ENCODE assay signal across 1 cellular context in the genomic region with DNA sequence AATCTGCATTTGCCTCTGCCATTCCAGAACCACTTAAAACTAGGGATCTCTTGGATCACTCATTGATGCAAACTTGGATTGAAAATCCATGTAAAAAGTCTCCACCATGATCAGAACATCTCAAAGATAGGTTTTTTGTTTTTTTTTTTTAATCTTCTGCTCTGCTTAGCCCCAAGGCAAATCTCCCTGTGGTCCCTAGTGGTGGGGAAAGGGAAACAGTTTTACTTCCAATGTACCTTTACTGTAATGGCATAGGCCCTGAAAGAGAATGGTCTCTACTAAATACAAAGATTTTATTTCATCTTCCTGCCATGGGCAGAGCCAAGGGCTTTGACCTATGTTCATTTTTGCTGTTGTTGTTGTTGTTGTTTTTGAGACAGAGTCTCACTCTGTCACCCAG.
TF ChIP-seq lines count a peak whose summit lies in the region.

No MANE protein-coding gene starts in this region.

TF ChIP-seq in GM23338, 12 proteins besides CTCF, POLR2A, EP300 and RAD21 (continued from another document):
- TF ChIP-seq, protein P1, sequence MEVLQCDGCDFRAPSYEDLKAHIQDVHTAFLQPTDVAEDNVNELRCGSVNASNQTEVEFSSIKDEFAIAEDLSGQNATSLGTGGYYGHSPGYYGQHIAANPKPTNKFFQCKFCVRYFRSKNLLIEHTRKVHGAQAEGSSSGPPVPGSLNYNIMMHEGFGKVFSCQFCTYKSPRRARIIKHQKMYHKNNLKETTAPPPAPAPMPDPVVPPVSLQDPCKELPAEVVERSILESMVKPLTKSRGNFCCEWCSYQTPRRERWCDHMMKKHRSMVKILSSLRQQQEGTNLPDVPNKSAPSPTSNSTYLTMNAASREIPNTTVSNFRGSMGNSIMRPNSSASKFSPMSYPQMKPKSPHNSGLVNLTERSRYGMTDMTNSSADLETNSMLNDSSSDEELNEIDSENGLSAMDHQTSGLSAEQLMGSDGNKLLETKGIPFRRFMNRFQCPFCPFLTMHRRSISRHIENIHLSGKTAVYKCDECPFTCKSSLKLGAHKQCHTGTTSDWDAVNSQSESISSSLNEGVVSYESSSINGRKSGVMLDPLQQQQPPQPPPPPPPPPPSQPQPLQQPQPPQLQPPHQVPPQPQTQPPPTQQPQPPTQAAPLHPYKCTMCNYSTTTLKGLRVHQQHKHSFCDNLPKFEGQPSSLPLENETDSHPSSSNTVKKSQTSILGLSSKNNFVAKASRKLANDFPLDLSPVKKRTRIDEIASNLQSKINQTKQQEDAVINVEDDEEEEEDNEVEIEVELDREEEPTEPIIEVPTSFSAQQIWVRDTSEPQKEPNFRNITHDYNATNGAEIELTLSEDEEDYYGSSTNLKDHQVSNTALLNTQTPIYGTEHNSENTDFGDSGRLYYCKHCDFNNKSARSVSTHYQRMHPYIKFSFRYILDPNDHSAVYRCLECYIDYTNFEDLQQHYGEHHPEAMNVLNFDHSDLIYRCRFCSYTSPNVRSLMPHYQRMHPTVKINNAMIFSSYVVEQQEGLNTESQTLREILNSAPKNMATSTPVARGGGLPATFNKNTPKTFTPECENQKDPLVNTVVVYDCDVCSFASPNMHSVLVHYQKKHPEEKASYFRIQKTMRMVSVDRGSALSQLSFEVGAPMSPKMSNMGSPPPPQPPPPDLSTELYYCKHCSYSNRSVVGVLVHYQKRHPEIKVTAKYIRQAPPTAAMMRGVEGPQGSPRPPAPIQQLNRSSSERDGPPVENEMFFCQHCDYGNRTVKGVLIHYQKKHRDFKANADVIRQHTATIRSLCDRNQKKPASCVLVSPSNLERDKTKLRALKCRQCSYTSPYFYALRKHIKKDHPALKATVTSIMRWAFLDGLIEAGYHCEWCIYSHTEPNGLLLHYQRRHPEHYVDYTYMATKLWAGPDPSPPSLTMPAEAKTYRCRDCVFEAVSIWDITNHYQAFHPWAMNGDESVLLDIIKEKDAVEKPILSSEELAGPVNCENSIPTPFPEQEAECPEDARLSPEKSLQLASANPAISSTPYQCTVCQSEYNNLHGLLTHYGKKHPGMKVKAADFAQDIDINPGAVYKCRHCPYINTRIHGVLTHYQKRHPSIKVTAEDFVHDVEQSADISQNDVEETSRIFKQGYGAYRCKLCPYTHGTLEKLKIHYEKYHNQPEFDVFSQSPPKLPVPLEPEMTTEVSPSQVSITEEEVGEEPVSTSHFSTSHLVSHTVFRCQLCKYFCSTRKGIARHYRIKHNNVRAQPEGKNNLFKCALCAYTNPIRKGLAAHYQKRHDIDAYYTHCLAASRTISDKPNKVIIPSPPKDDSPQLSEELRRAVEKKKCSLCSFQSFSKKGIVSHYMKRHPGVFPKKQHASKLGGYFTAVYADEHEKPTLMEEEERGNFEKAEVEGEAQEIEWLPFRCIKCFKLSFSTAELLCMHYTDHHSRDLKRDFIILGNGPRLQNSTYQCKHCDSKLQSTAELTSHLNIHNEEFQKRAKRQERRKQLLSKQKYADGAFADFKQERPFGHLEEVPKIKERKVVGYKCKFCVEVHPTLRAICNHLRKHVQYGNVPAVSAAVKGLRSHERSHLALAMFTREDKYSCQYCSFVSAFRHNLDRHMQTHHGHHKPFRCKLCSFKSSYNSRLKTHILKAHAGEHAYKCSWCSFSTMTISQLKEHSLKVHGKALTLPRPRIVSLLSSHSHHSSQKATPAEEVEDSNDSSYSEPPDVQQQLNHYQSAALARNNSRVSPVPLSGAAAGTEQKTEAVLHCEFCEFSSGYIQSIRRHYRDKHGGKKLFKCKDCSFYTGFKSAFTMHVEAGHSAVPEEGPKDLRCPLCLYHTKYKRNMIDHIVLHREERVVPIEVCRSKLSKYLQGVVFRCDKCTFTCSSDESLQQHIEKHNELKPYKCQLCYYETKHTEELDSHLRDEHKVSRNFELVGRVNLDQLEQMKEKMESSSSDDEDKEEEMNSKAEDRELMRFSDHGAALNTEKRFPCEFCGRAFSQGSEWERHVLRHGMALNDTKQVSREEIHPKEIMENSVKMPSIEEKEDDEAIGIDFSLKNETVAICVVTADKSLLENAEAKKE (CRISPR knock-in tag; IDR thresholded peaks at IDR 0.05) = no peak
- TF ChIP-seq EZH2phosphoT487 (IDR thresholded peaks at IDR 0.05; ENCODE audit: unreplicated experiment) (no peak), CREB1 (CRISPR knock-in tag; IDR thresholded peaks at IDR 0.05; ENCODE audit: low read depth) (no peak), ZNF114 (CRISPR knock-in tag; IDR thresholded peaks at IDR 0.05) (no peak), EZH2 (IDR thresholded peaks at IDR 0.05; ENCODE audit: low read depth, unreplicated experiment) (no peak), STAT1 (IDR thresholded peaks at IDR 0.05; ENCODE audit: unreplicated experiment) (no peak), ZNF331 (CRISPR knock-in tag; IDR thresholded peaks at IDR 0.05; ENCODE audit: low read depth) (no peak), NANOG (IDR thresholded peaks at IDR 0.05; ENCODE audit: borderline replicate concordance) (no peak), REST (IDR thresholded peaks at IDR 0.05; ENCODE audit: unreplicated experiment) (no peak)
- TF ChIP-seq, protein P2, sequence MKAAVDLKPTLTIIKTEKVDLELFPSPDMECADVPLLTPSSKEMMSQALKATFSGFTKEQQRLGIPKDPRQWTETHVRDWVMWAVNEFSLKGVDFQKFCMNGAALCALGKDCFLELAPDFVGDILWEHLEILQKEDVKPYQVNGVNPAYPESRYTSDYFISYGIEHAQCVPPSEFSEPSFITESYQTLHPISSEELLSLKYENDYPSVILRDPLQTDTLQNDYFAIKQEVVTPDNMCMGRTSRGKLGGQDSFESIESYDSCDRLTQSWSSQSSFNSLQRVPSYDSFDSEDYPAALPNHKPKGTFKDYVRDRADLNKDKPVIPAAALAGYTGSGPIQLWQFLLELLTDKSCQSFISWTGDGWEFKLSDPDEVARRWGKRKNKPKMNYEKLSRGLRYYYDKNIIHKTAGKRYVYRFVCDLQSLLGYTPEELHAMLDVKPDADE (IDR thresholded peaks at IDR 0.05) = no peak
